1 cellular context compared by ENCODE assay signal in genomic region chr10:119706521-119707278, GRCh38.
A peak's percentile ranks its signal among the peaks of the same experiment; 100 is the strongest.
TF ChIP-seq lines count a peak whose summit lies in the region.

No MANE protein-coding gene starts in this region.

TF ChIP-seq in H1, 55 proteins besides CTCF, POLR2A, EP300 and RAD21 (continued from another document):
- TF ChIP-seq CBX8 (IDR thresholded peaks at IDR 0.05; ENCODE audit: borderline replicate concordance, low read depth, low read length) (no peak), KDM5A (IDR thresholded peaks at IDR 0.05; ENCODE audit: low read length) (no peak), TAF7 (optimal IDR thresholded peaks at IDR 0.05; ENCODE audit: borderline replicate concordance, low read depth, low read length) (peak; percentile 19), ASH2L (IDR thresholded peaks at IDR 0.05; ENCODE audit: low read length) (no peak), MAX (IDR thresholded peaks at IDR 0.05) (peak; percentile 31; the same call in 1 of the 2 replicates)
TF ChIP-seq in H1: peak in this region for 3.
